Comparison of ENCODE assay signal across 1 cellular context in the genomic region with DNA sequence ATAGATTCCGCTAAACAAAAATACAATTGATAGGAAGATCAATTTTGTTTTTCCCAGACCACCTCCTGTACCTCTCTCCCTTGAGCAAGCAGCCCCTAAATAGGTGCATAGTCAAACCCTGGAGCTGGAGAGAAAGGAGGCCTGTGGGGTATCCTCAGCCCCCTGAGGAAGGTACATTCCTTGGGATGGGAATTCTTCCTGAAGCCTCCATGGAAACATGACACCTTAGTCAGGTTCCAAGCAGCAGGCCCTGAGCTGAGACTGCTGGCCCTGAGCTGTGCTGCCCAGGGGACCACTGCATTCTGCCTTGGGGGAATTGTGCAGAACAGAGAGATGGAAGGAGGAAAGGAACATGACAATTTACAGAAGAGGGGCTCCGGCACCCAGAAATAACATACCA.
A peak's percentile ranks its signal among the peaks of the same experiment; 100 is the strongest.
TF ChIP-seq lines count a peak whose summit lies in the region.

No MANE protein-coding gene starts in this region.

TF ChIP-seq in HEK293, 187 proteins besides CTCF, POLR2A, EP300 and RAD21 (continued from another document):
- TF ChIP-seq, protein P1, sequence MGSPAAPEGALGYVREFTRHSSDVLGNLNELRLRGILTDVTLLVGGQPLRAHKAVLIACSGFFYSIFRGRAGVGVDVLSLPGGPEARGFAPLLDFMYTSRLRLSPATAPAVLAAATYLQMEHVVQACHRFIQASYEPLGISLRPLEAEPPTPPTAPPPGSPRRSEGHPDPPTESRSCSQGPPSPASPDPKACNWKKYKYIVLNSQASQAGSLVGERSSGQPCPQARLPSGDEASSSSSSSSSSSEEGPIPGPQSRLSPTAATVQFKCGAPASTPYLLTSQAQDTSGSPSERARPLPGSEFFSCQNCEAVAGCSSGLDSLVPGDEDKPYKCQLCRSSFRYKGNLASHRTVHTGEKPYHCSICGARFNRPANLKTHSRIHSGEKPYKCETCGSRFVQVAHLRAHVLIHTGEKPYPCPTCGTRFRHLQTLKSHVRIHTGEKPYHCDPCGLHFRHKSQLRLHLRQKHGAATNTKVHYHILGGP (tag by site-specific recombination; IDR thresholded peaks at IDR 0.05), result no peak
- TF ChIP-seq ZNF391 (tag by site-specific recombination; IDR thresholded peaks at IDR 0.05; ENCODE audit: borderline replicate concordance, low read depth), result no peak
- no peak for TF ChIP-seq ZNF670 (tag by site-specific recombination; IDR thresholded peaks at IDR 0.05; ENCODE audit: low read depth)
- TF ChIP-seq ZFHX2 (tag by site-specific recombination; conservative IDR thresholded peaks at IDR 0.05), result no peak
- TF ChIP-seq ZNF426 (tag by site-specific recombination; IDR thresholded peaks at IDR 0.05), result no peak
- no peak for TF ChIP-seq ZFP37 (tag by site-specific recombination; IDR thresholded peaks at IDR 0.05)
- TF ChIP-seq, protein P2, sequence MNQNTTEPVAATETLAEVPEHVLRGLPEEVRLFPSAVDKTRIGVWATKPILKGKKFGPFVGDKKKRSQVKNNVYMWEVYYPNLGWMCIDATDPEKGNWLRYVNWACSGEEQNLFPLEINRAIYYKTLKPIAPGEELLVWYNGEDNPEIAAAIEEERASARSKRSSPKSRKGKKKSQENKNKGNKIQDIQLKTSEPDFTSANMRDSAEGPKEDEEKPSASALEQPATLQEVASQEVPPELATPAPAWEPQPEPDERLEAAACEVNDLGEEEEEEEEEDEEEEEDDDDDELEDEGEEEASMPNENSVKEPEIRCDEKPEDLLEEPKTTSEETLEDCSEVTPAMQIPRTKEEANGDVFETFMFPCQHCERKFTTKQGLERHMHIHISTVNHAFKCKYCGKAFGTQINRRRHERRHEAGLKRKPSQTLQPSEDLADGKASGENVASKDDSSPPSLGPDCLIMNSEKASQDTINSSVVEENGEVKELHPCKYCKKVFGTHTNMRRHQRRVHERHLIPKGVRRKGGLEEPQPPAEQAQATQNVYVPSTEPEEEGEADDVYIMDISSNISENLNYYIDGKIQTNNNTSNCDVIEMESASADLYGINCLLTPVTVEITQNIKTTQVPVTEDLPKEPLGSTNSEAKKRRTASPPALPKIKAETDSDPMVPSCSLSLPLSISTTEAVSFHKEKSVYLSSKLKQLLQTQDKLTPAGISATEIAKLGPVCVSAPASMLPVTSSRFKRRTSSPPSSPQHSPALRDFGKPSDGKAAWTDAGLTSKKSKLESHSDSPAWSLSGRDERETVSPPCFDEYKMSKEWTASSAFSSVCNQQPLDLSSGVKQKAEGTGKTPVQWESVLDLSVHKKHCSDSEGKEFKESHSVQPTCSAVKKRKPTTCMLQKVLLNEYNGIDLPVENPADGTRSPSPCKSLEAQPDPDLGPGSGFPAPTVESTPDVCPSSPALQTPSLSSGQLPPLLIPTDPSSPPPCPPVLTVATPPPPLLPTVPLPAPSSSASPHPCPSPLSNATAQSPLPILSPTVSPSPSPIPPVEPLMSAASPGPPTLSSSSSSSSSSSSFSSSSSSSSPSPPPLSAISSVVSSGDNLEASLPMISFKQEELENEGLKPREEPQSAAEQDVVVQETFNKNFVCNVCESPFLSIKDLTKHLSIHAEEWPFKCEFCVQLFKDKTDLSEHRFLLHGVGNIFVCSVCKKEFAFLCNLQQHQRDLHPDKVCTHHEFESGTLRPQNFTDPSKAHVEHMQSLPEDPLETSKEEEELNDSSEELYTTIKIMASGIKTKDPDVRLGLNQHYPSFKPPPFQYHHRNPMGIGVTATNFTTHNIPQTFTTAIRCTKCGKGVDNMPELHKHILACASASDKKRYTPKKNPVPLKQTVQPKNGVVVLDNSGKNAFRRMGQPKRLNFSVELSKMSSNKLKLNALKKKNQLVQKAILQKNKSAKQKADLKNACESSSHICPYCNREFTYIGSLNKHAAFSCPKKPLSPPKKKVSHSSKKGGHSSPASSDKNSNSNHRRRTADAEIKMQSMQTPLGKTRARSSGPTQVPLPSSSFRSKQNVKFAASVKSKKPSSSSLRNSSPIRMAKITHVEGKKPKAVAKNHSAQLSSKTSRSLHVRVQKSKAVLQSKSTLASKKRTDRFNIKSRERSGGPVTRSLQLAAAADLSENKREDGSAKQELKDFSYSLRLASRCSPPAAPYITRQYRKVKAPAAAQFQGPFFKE (tag by site-specific recombination; IDR thresholded peaks at IDR 0.05; ENCODE audit: borderline replicate concordance), result no peak
- TF ChIP-seq, protein P3, sequence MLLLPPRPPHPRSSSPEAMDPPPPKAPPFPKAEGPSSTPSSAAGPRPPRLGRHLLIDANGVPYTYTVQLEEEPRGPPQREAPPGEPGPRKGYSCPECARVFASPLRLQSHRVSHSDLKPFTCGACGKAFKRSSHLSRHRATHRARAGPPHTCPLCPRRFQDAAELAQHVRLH (tag by site-specific recombination; IDR thresholded peaks at IDR 0.05), result no peak
- TF ChIP-seq ZNF23 (tag by site-specific recombination; IDR thresholded peaks at IDR 0.05; ENCODE audit: borderline replicate concordance), result no peak
- TF ChIP-seq ZNF423 (tag by site-specific recombination; IDR thresholded peaks at IDR 0.05), result 0 out of 2 replicates have a peak, but pooled peaks have one; percentile 21
- TF ChIP-seq, protein P4, sequence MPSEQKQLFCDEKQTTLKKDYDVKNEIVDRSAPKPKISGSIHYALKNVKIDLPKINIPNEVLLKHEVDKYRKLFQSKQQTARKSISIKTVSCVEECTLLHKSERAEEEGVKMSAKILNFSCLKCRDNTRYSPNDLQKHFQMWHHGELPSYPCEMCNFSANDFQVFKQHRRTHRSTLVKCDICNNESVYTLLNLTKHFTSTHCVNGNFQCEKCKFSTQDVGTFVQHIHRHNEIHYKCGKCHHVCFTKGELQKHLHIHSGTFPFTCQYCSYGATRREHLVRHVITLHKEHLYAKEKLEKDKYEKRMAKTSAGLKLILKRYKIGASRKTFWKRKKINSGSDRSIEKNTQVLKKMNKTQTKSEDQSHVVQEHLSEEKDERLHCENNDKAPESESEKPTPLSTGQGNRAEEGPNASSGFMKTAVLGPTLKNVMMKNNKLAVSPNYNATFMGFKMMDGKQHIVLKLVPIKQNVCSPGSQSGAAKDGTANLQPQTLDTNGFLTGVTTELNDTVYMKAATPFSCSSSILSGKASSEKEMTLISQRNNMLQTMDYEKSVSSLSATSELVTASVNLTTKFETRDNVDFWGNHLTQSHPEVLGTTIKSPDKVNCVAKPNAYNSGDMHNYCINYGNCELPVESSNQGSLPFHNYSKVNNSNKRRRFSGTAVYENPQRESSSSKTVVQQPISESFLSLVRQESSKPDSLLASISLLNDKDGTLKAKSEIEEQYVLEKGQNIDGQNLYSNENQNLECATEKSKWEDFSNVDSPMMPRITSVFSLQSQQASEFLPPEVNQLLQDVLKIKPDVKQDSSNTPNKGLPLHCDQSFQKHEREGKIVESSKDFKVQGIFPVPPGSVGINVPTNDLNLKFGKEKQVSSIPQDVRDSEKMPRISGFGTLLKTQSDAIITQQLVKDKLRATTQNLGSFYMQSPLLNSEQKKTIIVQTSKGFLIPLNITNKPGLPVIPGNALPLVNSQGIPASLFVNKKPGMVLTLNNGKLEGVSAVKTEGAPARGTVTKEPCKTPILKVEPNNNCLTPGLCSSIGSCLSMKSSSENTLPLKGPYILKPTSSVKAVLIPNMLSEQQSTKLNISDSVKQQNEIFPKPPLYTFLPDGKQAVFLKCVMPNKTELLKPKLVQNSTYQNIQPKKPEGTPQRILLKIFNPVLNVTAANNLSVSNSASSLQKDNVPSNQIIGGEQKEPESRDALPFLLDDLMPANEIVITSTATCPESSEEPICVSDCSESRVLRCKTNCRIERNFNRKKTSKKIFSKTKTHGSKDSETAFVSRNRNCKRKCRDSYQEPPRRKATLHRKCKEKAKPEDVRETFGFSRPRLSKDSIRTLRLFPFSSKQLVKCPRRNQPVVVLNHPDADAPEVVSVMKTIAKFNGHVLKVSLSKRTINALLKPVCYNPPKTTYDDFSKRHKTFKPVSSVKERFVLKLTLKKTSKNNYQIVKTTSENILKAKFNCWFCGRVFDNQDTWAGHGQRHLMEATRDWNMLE (tag by site-specific recombination; conservative IDR thresholded peaks at IDR 0.05; ENCODE audit: low read depth), result no peak
- no peak for TF ChIP-seq ZNF146 (tag by site-specific recombination; IDR thresholded peaks at IDR 0.05)
- no peak for TF ChIP-seq MYNN (tag by site-specific recombination; IDR thresholded peaks at IDR 0.05; ENCODE audit: borderline replicate concordance)
- TF ChIP-seq ZNF837 (tag by site-specific recombination; IDR thresholded peaks at IDR 0.05), result no peak
- TF ChIP-seq, protein P5, sequence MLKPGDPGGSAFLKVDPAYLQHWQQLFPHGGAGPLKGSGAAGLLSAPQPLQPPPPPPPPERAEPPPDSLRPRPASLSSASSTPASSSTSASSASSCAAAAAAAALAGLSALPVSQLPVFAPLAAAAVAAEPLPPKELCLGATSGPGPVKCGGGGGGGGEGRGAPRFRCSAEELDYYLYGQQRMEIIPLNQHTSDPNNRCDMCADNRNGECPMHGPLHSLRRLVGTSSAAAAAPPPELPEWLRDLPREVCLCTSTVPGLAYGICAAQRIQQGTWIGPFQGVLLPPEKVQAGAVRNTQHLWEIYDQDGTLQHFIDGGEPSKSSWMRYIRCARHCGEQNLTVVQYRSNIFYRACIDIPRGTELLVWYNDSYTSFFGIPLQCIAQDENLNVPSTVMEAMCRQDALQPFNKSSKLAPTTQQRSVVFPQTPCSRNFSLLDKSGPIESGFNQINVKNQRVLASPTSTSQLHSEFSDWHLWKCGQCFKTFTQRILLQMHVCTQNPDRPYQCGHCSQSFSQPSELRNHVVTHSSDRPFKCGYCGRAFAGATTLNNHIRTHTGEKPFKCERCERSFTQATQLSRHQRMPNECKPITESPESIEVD (tag by site-specific recombination; IDR thresholded peaks at IDR 0.05), result no peak
- no peak for TF ChIP-seq PRDM1 (tag by site-specific recombination; IDR thresholded peaks at IDR 0.05)
- TF ChIP-seq ZNF335 (tag by site-specific recombination; conservative IDR thresholded peaks at IDR 0.05), result no peak
- TF ChIP-seq ZNF701 (tag by site-specific recombination; IDR thresholded peaks at IDR 0.05), result no peak
- no peak for TF ChIP-seq ZNF791 (tag by site-specific recombination; IDR thresholded peaks at IDR 0.05)
- TF ChIP-seq ZNF223 (tag by site-specific recombination; IDR thresholded peaks at IDR 0.05), result no peak
- TF ChIP-seq, protein P6, sequence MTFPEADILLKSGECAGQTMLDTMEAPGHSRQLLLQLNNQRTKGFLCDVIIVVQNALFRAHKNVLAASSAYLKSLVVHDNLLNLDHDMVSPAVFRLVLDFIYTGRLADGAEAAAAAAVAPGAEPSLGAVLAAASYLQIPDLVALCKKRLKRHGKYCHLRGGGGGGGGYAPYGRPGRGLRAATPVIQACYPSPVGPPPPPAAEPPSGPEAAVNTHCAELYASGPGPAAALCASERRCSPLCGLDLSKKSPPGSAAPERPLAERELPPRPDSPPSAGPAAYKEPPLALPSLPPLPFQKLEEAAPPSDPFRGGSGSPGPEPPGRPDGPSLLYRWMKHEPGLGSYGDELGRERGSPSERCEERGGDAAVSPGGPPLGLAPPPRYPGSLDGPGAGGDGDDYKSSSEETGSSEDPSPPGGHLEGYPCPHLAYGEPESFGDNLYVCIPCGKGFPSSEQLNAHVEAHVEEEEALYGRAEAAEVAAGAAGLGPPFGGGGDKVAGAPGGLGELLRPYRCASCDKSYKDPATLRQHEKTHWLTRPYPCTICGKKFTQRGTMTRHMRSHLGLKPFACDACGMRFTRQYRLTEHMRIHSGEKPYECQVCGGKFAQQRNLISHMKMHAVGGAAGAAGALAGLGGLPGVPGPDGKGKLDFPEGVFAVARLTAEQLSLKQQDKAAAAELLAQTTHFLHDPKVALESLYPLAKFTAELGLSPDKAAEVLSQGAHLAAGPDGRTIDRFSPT (tag by site-specific recombination; IDR thresholded peaks at IDR 0.05), result no peak
- peak; percentile 95 for TF ChIP-seq ZNF600 (tag by site-specific recombination; IDR thresholded peaks at IDR 0.05)
- no peak for TF ChIP-seq ZNF664 (tag by site-specific recombination; IDR thresholded peaks at IDR 0.05)
- TF ChIP-seq ZNF610 (tag by site-specific recombination; IDR thresholded peaks at IDR 0.05; ENCODE audit: borderline replicate concordance), result no peak
- no peak for TF ChIP-seq BCL11B (tag by site-specific recombination; IDR thresholded peaks at IDR 0.05; ENCODE audit: low read depth)
- no peak for TF ChIP-seq ZNF544 (tag by site-specific recombination; IDR thresholded peaks at IDR 0.05)
- TF ChIP-seq GLI4 (tag by site-specific recombination; IDR thresholded peaks at IDR 0.05), result no peak
- TF ChIP-seq ZNF561 (tag by site-specific recombination; IDR thresholded peaks at IDR 0.05; ENCODE audit: borderline replicate concordance), result no peak
- TF ChIP-seq, protein P7, sequence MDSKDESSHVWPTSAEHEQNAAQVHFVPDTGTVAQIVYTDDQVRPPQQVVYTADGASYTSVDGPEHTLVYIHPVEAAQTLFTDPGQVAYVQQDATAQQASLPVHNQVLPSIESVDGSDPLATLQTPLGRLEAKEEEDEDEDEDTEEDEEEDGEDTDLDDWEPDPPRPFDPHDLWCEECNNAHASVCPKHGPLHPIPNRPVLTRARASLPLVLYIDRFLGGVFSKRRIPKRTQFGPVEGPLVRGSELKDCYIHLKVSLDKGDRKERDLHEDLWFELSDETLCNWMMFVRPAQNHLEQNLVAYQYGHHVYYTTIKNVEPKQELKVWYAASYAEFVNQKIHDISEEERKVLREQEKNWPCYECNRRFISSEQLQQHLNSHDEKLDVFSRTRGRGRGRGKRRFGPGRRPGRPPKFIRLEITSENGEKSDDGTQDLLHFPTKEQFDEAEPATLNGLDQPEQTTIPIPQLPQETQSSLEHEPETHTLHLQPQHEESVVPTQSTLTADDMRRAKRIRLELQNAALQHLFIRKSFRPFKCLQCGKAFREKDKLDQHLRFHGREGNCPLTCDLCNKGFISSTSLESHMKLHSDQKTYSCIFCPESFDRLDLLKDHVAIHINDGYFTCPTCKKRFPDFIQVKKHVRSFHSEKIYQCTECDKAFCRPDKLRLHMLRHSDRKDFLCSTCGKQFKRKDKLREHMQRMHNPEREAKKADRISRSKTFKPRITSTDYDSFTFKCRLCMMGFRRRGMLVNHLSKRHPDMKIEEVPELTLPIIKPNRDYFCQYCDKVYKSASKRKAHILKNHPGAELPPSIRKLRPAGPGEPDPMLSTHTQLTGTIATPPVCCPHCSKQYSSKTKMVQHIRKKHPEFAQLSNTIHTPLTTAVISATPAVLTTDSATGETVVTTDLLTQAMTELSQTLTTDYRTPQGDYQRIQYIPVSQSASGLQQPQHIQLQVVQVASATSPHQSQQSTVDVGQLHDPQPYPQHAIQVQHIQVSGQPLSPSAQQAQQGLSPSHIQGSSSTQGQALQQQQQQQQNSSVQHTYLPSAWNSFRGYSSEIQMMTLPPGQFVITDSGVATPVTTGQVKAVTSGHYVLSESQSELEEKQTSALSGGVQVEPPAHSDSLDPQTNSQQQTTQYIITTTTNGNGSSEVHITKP (tag by site-specific recombination; IDR thresholded peaks at IDR 0.05), result peak; percentile 89
- peak; percentile 58 for TF ChIP-seq ZIC2 (tag by site-specific recombination; IDR thresholded peaks at IDR 0.05)
- TF ChIP-seq ZNF132 (tag by site-specific recombination; IDR thresholded peaks at IDR 0.05; ENCODE audit: borderline replicate concordance), result no peak
- TF ChIP-seq, protein P8, sequence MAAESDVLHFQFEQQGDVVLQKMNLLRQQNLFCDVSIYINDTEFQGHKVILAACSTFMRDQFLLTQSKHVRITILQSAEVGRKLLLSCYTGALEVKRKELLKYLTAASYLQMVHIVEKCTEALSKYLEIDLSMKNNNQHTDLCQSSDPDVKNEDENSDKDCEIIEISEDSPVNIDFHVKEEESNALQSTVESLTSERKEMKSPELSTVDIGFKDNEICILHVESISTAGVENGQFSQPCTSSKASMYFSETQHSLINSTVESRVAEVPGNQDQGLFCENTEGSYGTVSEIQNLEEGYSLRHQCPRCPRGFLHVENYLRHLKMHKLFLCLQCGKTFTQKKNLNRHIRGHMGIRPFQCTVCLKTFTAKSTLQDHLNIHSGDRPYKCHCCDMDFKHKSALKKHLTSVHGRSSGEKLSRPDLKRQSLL (tag by site-specific recombination; IDR thresholded peaks at IDR 0.05), result no peak
- no peak for TF ChIP-seq ZNF785 (tag by site-specific recombination; IDR thresholded peaks at IDR 0.05)
